Comparison of ENCODE assay signal across 15 cellular contexts in genomic region chr20:49148601-49149000, GRCh38. TPM values are rescaled to one million over a fixed set of nuclear protein-coding genes. Genes with fewer than 3 reads are reported as not detected.
DNase-seq lines count a peak whose midpoint lies in the region; ATAC-seq, FAIRE-seq and TF ChIP-seq lines count a peak whose summit lies in the region.
"Had no signal": no experiment of that assay in that cellular context is flagged by ENCODE, and none has a peak within 500 bp of the region (broad histone marks: within the 10 kb centered on the region; RNA-seq: fewer than 3 reads in every experiment).

No MANE protein-coding gene starts in this region.

- no peaks in the 10 kb centered on the region for H3K4me1 Mint-ChIP-seq in WTC11
- H3K4me1 Mint-ChIP-seq in memory B cell, result peaks cover 5% of the 10 kb centered on the region

- in situ Hi-C loops in HepG2 (cut with HindIII; ENCODE audit: extremely low pct_ligation_motif_present, low pct_unique_long_range_greater_than_20kb), result no loop called here

- FAIRE-seq in HepG2 (lab: Jason Lieb, UNC) (no peak), frontal cortex (lab: Jason Lieb, UNC) (no peak)
- FAIRE-seq: H54 had no signal

- ATAC-seq in HepG2, result peak; percentile 30; the same call in 1 of the 3 replicates
- ATAC-seq in right lobe of liver, result no peak
- no peak for ATAC-seq in WTC11
- ATAC-seq in memory B cell (ENCODE audit: low read depth), result no peak
- ATAC-seq in GM21360 (IDR thresholded peaks at IDR 0.05; ENCODE audit: unreplicated experiment), result no peak
- no peak for ATAC-seq in GM21786 (IDR thresholded peaks at IDR 0.05; ENCODE audit: unreplicated experiment)
- ATAC-seq: PC-3 had no signal

- H3K27ac Mint-ChIP-seq in WTC11 (peak overlapping the region; percentile 41; the same call in 1 of the 2 replicates), memory B cell (peak overlapping the region; percentile 53)

- no peak for TF ChIP-seq POLR2A in HepG2 (IDR thresholded peaks at IDR 0.05; ENCODE audit: insufficient read depth in 1 of 2, low read depth in 2 of 2, low read length in 2 of 2)
- no peak for TF ChIP-seq POLR2A in right lobe of liver (IDR thresholded peaks at IDR 0.05)

- no peak overlapping the region for H3K4me2 ChIP-seq in HepG2 (ENCODE audit: low read depth, low read length)

- H3K27ac ChIP-seq in HepG2 (ENCODE audit: extremely low read length, insufficient read depth, low read length) (no peak overlapping the region), right lobe of liver (no peak overlapping the region)

- peaks cover 28% of the 10 kb centered on the region for H4K20me1 ChIP-seq in HepG2 (ENCODE audit: insufficient read depth, low read length)

- POLR2A ChIA-PET in HepG2 (lab: Yijun Ruan, JAX), result interaction anchor here (0.5 to 1.6 kb wide), 2 partner anchors 35 to 40 kb away, joined by 3 read pairs; no protein-coding TSS in a partner anchor
- POLR2A ChIA-PET in WTC11 (lab: Charles Lee), result interaction anchor here (0.5 kb wide), 1 partner anchor 1476 kb away, joined by 3 read pairs; no protein-coding TSS in a partner anchor

- H3K27me3 Mint-ChIP-seq in WTC11 (ENCODE audit: low read depth) (no peaks in the 10 kb centered on the region), memory B cell (no peaks in the 10 kb centered on the region)

- TF ChIP-seq RAD21 in HepG2 (CRISPR knock-in tag; IDR thresholded peaks at IDR 0.05), result no peak

- peaks cover 46% of the 10 kb centered on the region for H3K36me3 Mint-ChIP-seq in WTC11
- peaks cover 11% of the 10 kb centered on the region for H3K36me3 Mint-ChIP-seq in memory B cell

- DNase-seq in HepG2 (ENCODE audit: low spot score) (no peak), right lobe of liver (no peak), WTC11 (ENCODE audit: low spot score) (no peak), memory B cell (ENCODE audit: low spot score in 2 of 2) (no peak), frontal cortex (ENCODE audit: low spot score in 2 of 2) (no peak)
- DNase-seq: DMS 273 treated with DMSO at 0.1 percent for 48 hours, KG1, NCI-H1092, NCI-H1694, NCI-H2107, NCI-H748 treated with DMSO at 0.1 percent for 48 hours, PC-3 had no signal

- no peaks in the 10 kb centered on the region for H3K27me3 ChIP-seq in HepG2 (ENCODE audit: control insufficient read depth in 1 of 2, insufficient read depth in 2 of 2, low read length in 2 of 2)
- no peaks in the 10 kb centered on the region for H3K27me3 ChIP-seq in right lobe of liver

- TF ChIP-seq EP300 in HepG2 (IDR thresholded peaks at IDR 0.05; ENCODE audit: low read depth in 2 of 2, low read length in 2 of 2), result no peak
- TF ChIP-seq EP300 in HepG2 (CRISPR knock-in tag; IDR thresholded peaks at IDR 0.05; ENCODE audit: borderline replicate concordance), result no peak

- H3K4me3 Mint-ChIP-seq in WTC11 (no peak overlapping the region), memory B cell (no peak overlapping the region)

- H2AFZ ChIP-seq in HepG2 (ENCODE audit: low read length), result no peak overlapping the region

- CTCF ChIA-PET in HepG2 (lab: Yijun Ruan, JAX; ENCODE audit: low intra/inter-chr PET ratio, low total read pairs), result no interaction called here
- CTCF ChIA-PET in WTC11 (lab: Charles Lee), result interaction anchor here (1.1 to 1.9 kb wide), 2 partner anchors 69 to 98 kb away, joined by 3 to 4 read pairs; no protein-coding TSS in a partner anchor

- no peaks in the 10 kb centered on the region for H3K9me3 Mint-ChIP-seq in WTC11
- H3K9me3 Mint-ChIP-seq in memory B cell, result no peaks in the 10 kb centered on the region

- no TSS peak for BruUV-seq in HepG2 (replicated peaks; lab: Mats Ljungman, UMichigan)

- no peaks in the 10 kb centered on the region for H3K4me1 ChIP-seq in HepG2 (ENCODE audit: insufficient read depth, low read length)
- no peaks in the 10 kb centered on the region for H3K4me1 ChIP-seq in right lobe of liver

- TF ChIP-seq CTCF in HepG2 (CRISPR knock-in tag; IDR thresholded peaks at IDR 0.05), result no peak
- no peak for TF ChIP-seq CTCF in right lobe of liver (IDR thresholded peaks at IDR 0.05)
- TF ChIP-seq CTCF in WTC11 (IDR thresholded peaks at IDR 0.05), result no peak

- 92% methylated on average over 5 of the region's 5 CpGs for WGBS in HepG2 (ENCODE audit: low lambda C conversion rate)
- 93% methylated on average over 5 of the region's 5 CpGs for WGBS in right lobe of liver (ENCODE audit: insufficient coverage, low coverage, low lambda C conversion rate, missing lambda C conversion rate)

- H3K9ac ChIP-seq in HepG2 (ENCODE audit: insufficient read depth, low read depth, low read length), result no peak overlapping the region

- H3K36me3 ChIP-seq in HepG2 (replicated peaks in 1 of 2; ENCODE audit: control insufficient read depth in 1 of 2, insufficient read depth in 2 of 2, low read length in 2 of 2) (peaks cover 52 to 81% of the 10 kb centered on the region in 2 experiments), right lobe of liver (peaks cover 0 to 63% (median 21%) of the 10 kb centered on the region in 4 donors)

- H3K4me3 ChIP-seq in HepG2 (replicated peaks in 1 of 3; ENCODE audit: insufficient read depth in 1 of 3, low read depth in 2 of 3, low read length in 3 of 3) (no peak overlapping the region), right lobe of liver (no peak overlapping the region)

- H3K9me3 ChIP-seq in HepG2 (ENCODE audit: low read length), result no peaks in the 10 kb centered on the region
- no peaks in the 10 kb centered on the region for H3K9me3 ChIP-seq in right lobe of liver

- intact Hi-C loops in HepG2 (cut with micrococcal nuclease; ENCODE audit: unreplicated experiment) (no loop called here), right lobe of liver (cut with DNase I) (no loop called here)

- peaks cover 51% of the 10 kb centered on the region for H3K79me2 ChIP-seq in HepG2 (ENCODE audit: insufficient read depth, low read length)

TF ChIP-seq in HepG2, 621 proteins besides CTCF, POLR2A, EP300 and RAD21:
- TF ChIP-seq ZNF773 (CRISPR knock-in tag; IDR thresholded peaks at IDR 0.05; ENCODE audit: borderline replicate concordance) (0 out of 2 replicates have a peak, but pooled peaks have one; percentile 33), POLR2AphosphoS2 (IDR thresholded peaks at IDR 0.05; ENCODE audit: low read depth, low read length) (0 out of 2 replicates have a peak, but pooled peaks have one; percentile 37), ATF1 (CRISPR knock-in tag; IDR thresholded peaks at IDR 0.05) (no peak)

TF ChIP-seq in WTC11, 78 proteins besides CTCF, POLR2A, EP300 and RAD21 (continues in another document):
- TF ChIP-seq NR3C1 (CRISPR knock-in tag; conservative IDR thresholded peaks at IDR 0.05; ENCODE audit: low read depth), result no peak
- TF ChIP-seq STAT6 (CRISPR knock-in tag; conservative IDR thresholded peaks at IDR 0.05; ENCODE audit: low read depth), result no peak
- no peak for TF ChIP-seq TEAD4 (CRISPR knock-in tag; IDR thresholded peaks at IDR 0.05)
- TF ChIP-seq ZNF671 (CRISPR knock-in tag; IDR thresholded peaks at IDR 0.05), result no peak
- TF ChIP-seq TCF7 (CRISPR knock-in tag; IDR thresholded peaks at IDR 0.05; ENCODE audit: low read depth), result no peak

RNA-seq across cellular contexts. Expression of gene STAU1, which starts 39.5 kb away (rescaled TPM):
- total RNA-seq in HepG2 (2016; rRNA removed; fragmentation: Illumina TruSeq; extraction: Trizol) (119 and 186 TPM in 2 replicates), right lobe of liver (10 to 100 TPM; 53.7 to 96.6 (median 70.4) TPM), WTC11 (2021) (83.6 to 92.6 TPM (median 87.3 TPM) in 3 replicates), frontal cortex (46.5 TPM)
- total RNA-seq in HepG2 (2016; cell fraction: cytosol; rRNA removed; fragmentation: Illumina TruSeq; extraction: Trizol; ENCODE audit: low read depth), result 84.1 and 98.9 TPM in 2 replicates
- total RNA-seq in HepG2 (2016; cell fraction: insoluble cytoplasmic fraction; rRNA removed; fragmentation: Illumina TruSeq; extraction: Trizol), result 118 and 170 TPM in 2 replicates
- total RNA-seq in HepG2 (2016; cell fraction: membrane; rRNA removed; fragmentation: Illumina TruSeq; extraction: Trizol), result 217 and 243 TPM in 2 replicates
- 77.6 and 86.1 TPM in 2 replicates for total RNA-seq in HepG2 (2016; cell fraction: nucleus; rRNA removed; fragmentation: Illumina TruSeq; extraction: Trizol)
- polyA plus RNA-seq in HepG2 (2011; rRNA removed), result 121 and 133 TPM in 2 replicates
- polyA plus RNA-seq in HepG2 (2011; cell fraction: cytosol; rRNA removed), result 95.5 and 124 TPM in 2 replicates
- 55.6 and 68.1 TPM in 2 replicates for polyA plus RNA-seq in HepG2 (2011; cell fraction: nucleus; rRNA removed)
- 196 and 212 TPM in 2 replicates for polyA plus RNA-seq in HepG2 (2012)
- 100 and 110 TPM in 2 replicates for polyA plus RNA-seq in HepG2 (2016; cell fraction: cytosol; fragmentation: Illumina TruSeq; extraction: Trizol; ENCODE audit: low read depth)
- 241 and 269 TPM in 2 replicates for polyA plus RNA-seq in HepG2 (2016; cell fraction: insoluble cytoplasmic fraction; fragmentation: Illumina TruSeq; extraction: Trizol; ENCODE audit: low read depth)
- polyA plus RNA-seq in HepG2 (2016; cell fraction: membrane; fragmentation: Illumina TruSeq; extraction: Trizol; ENCODE audit: low read depth), result 212 and 250 TPM in 2 replicates
- 141 and 152 TPM in 2 replicates for polyA plus RNA-seq in HepG2 (2016; cell fraction: nucleus; fragmentation: Illumina TruSeq; extraction: Trizol; ENCODE audit: insufficient read depth, low read depth)
- polyA minus RNA-seq in HepG2 (2011; rRNA and poly(A)+ RNA removed; ENCODE audit: low replicate concordance), result 37.2 and 106 TPM in 2 replicates
- 158 and 174 TPM in 2 replicates for polyA minus RNA-seq in HepG2 (2011; cell fraction: cytosol; rRNA and poly(A)+ RNA removed)
- 61.8 and 82.7 TPM in 2 replicates for polyA minus RNA-seq in HepG2 (2011; cell fraction: nucleus; rRNA and poly(A)+ RNA removed)
